Comparison of ENCODE assay signal across 6 cellular contexts in the genomic region with DNA sequence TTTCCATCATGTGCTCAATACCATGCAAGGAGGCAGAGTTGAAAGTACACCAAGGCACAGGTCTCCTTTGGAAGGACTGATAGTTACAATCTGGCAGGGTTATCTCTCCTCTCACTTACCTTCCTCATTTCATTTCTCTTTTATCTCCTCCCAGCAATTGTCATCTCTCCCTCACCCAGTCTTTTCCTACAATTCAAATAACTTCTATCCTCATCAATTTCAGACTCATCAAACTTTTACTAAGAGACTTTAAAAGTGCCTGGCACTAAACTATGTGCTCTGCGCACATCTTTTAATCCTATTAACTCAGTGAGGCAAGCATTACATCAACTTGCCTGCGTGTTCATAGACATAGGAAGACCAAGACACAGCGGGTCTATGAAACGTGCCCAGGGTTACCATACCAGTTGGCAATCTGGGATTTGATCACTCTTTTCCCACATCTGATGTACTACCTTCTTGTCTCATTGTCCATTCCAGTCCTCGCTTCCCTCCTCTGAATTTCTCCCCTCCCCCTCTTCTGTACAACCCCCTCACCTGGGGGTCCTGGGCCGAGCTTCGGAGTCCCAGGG. TPM values are rescaled to one million over a fixed set of nuclear protein-coding genes. Genes with fewer than 3 reads are reported as not detected.
A peak's percentile ranks its signal among the peaks of the same experiment; 100 is the strongest.
DNase-seq lines count a peak whose midpoint lies in the region; ATAC-seq and TF ChIP-seq lines count a peak whose summit lies in the region.

No MANE protein-coding gene starts in this region.

- H3K9me3 ChIP-seq in right atrium auricular region: no peaks in the 10 kb centered on the region

- H3K9me3 Mint-ChIP-seq in type B pancreatic cell: no peaks in the 10 kb centered on the region

- H3K27me3 ChIP-seq in right atrium auricular region: no peaks in the 10 kb centered on the region

- TF ChIP-seq POLR2A in Raji (IDR thresholded peaks at IDR 0.05; ENCODE audit: insufficient read depth, low read depth, low read length): peak; percentile 18; the same call in 1 of the 2 replicates

- DNase-seq in right atrium auricular region (ENCODE audit: low spot score) (no peak), type B pancreatic cell (ENCODE audit: extremely low spot score, unreplicated experiment) (no peak), GM19240 (ENCODE audit: insufficient read length, low spot score) (no peak)

- peaks cover 0 to 12% of the 10 kb centered on the region in 2 donors for H3K4me1 ChIP-seq in right atrium auricular region

- peak overlapping the region; percentile 92 for H3K4me3 ChIP-seq in GM08714 (ENCODE audit: low read length)
- H3K4me3 ChIP-seq in right atrium auricular region: peak overlapping the region; percentile 67 to 95

- H3K27ac ChIP-seq in right atrium auricular region: peak overlapping the region; percentile 88 to 94

- ATAC-seq in HG03460 (IDR thresholded peaks at IDR 0.05; ENCODE audit: unreplicated experiment): no peak

- H3K27me3 Mint-ChIP-seq in type B pancreatic cell: no peaks in the 10 kb centered on the region

- TF ChIP-seq CTCF in right atrium auricular region (IDR thresholded peaks at IDR 0.05) (no peak), type B pancreatic cell (conservative IDR thresholded peaks at IDR 0.05) (no peak)

- H3K36me3 ChIP-seq in right atrium auricular region: peaks cover 6% of the 10 kb centered on the region

- H3K4me1 Mint-ChIP-seq in type B pancreatic cell (ENCODE audit: unreplicated experiment): peaks cover 15% of the 10 kb centered on the region

- H3K4me3 Mint-ChIP-seq in type B pancreatic cell: peak overlapping the region; percentile 84

- H3K27ac Mint-ChIP-seq in type B pancreatic cell: peak overlapping the region; percentile 70

- peaks cover 8% of the 10 kb centered on the region for H3K36me3 Mint-ChIP-seq in type B pancreatic cell

RNA-seq across cellular contexts. Expression of a gene that starts 1.2 kb away (rescaled TPM):
- total RNA-seq in right atrium auricular region (10 to 100 TPM; 15.3 to 24.6 TPM), type B pancreatic cell (ENCODE audit: low replicate concordance) (89.0 and 104 TPM in 2 replicates)

RNA-seq across cellular contexts. Expression of a gene that starts 12.4 kb away (rescaled TPM):
- total RNA-seq in right atrium auricular region (10 to 100 TPM; 28.8 to 32.0 TPM), type B pancreatic cell (ENCODE audit: low replicate concordance) (57.9 and 74.5 TPM in 2 replicates)

RNA-seq across cellular contexts. Expression of a gene that starts 17.3 kb away (rescaled TPM):
- 1 to 10 TPM; 4.1 to 7.5 TPM for total RNA-seq in right atrium auricular region
- total RNA-seq in type B pancreatic cell (ENCODE audit: low replicate concordance): 6.1 and 6.4 TPM in 2 replicates

RNA-seq across cellular contexts. Expression of a gene that starts 20.7 kb away (rescaled TPM):
- 1 to 10 TPM; 1.1 to 1.6 TPM for total RNA-seq in right atrium auricular region
- 1.8 and 1.9 TPM in 2 replicates for total RNA-seq in type B pancreatic cell (ENCODE audit: low replicate concordance)

RNA-seq across cellular contexts. Expression of a gene that starts 21.0 kb away (rescaled TPM):
- total RNA-seq in right atrium auricular region (100 to 1,000 TPM; 315 to 334 TPM), type B pancreatic cell (ENCODE audit: low replicate concordance) (45.7 and 54.7 TPM in 2 replicates)
